In the genomic region with DNA sequence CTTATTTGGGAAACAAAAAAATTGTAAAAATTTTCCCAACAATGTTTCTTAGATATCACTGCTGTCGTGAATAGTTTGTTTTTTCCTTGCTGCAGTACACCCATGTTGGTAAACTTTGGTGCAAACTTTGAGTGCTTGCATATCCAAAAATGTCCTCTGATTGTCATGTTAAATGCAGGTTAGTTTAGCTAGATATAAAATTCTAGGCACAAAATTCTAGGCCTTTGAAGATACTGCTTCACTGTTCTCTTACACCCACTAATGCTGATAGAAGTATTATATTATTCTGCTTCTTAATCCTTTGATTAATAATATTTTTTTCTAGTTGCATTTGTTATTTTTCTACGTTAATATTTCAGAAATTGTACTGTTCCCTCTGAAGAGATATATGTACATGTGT, we compare ENCODE assay signal across 26 cellular contexts.
"Had no signal": no experiment of that assay in that cellular context is flagged by ENCODE, and none has a peak within 500 bp of the region (broad histone marks: within the 10 kb centered on the region; RNA-seq: fewer than 3 reads in every experiment).

No MANE protein-coding gene starts in this region.

- H3K4me3 ChIP-seq: colonic mucosa, coronary artery, dorsolateral prefrontal cortex, esophagus muscularis mucosa, esophagus squamous epithelium, gastrocnemius medialis, gastroesophageal sphincter, heart left ventricle, heart right ventricle had no signal

- H3K9me3 ChIP-seq: colonic mucosa, gastrocnemius medialis had no signal

- H3K4me3 Mint-ChIP-seq: dendritic cell treated with granulocyte-macrophage colony-stimulating factor and Interleukin-4, amounts not matched to agents 40 ng/mL and 50 ng/mL, for 4 days; effector memory CD8-positive, alpha-beta T cell; endodermal cell had no signal

- H3K36me3 ChIP-seq: gastrocnemius medialis had no signal

- H3K27me3 ChIP-seq: colonic mucosa, dorsolateral prefrontal cortex, esophagus muscularis mucosa, esophagus squamous epithelium, foreskin keratinocyte, gastrocnemius medialis, gastroesophageal sphincter, heart left ventricle, heart right ventricle had no signal

- DNase-seq: colonic mucosa; cortex of kidney; dermis blood vessel endothelial cell; dorsolateral prefrontal cortex; effector CD4-positive, alpha-beta T cell; effector CD8-positive, alpha-beta T cell; effector memory CD4-positive, alpha-beta T cell; effector memory CD8-positive, alpha-beta T cell; endodermal cell; erythroblast; esophagus squamous epithelium; foreskin fibroblast; foreskin keratinocyte; foreskin melanocyte; gastrocnemius medialis; glutamatergic neuron; head of caudate nucleus; heart left ventricle; heart right ventricle had no signal

- ATAC-seq: effector memory CD8-positive, alpha-beta T cell; esophagus mucosa; foreskin keratinocyte; gastrocnemius medialis; gastroesophageal sphincter; heart left ventricle; heart right ventricle had no signal

- H3K27ac ChIP-seq: colonic mucosa, coronary artery, dorsolateral prefrontal cortex, epithelial cell of prostate, esophagus muscularis mucosa, esophagus squamous epithelium, foreskin keratinocyte, gastrocnemius medialis, gastroesophageal sphincter, heart left ventricle, heart right ventricle had no signal

- H3K27ac Mint-ChIP-seq: dendritic cell treated with granulocyte-macrophage colony-stimulating factor and Interleukin-4, amounts not matched to agents 40 ng/mL and 50 ng/mL, for 4 days; effector memory CD8-positive, alpha-beta T cell; endodermal cell had no signal

- H3K4me1 ChIP-seq: colonic mucosa, esophagus muscularis mucosa, esophagus squamous epithelium, foreskin keratinocyte, gastrocnemius medialis, gastroesophageal sphincter, heart left ventricle, heart right ventricle had no signal

- FAIRE-seq: endothelial cell of umbilical vein had no signal

- H3K27me3 Mint-ChIP-seq: dendritic cell treated with granulocyte-macrophage colony-stimulating factor and Interleukin-4, amounts not matched to agents 40 ng/mL and 50 ng/mL, for 4 days had no signal
